ENCODE assay signal across 23 cellular contexts in genomic region chr14:93023802-93024434, GRCh38.
DNase-seq lines count a peak whose midpoint lies in the region; ATAC-seq and TF ChIP-seq lines count a peak whose summit lies in the region.
"Had no signal": no experiment of that assay in that cellular context is flagged by ENCODE, and none has a peak within 500 bp of the region (broad histone marks: within the 10 kb centered on the region; RNA-seq: fewer than 3 reads in every experiment).

No MANE protein-coding gene starts in this region.

- H3K27me3 Mint-ChIP-seq in CD4-positive, CD25-positive, alpha-beta regulatory T cell: no peaks in the 10 kb centered on the region
- no peaks in the 10 kb centered on the region for H3K27me3 Mint-ChIP-seq in central memory CD8-positive, alpha-beta T cell
- H3K27me3 Mint-ChIP-seq: CD8-positive, alpha-beta memory T cell had no signal

- no peak for TF ChIP-seq POLR2A in IMR-90 (IDR thresholded peaks at IDR 0.05; ENCODE audit: low read depth, low read length)

- no peaks in the 10 kb centered on the region for H4K20me1 ChIP-seq in IMR-90 (ENCODE audit: insufficient read depth, low read length)

- no peaks in the 10 kb centered on the region; a peak in 1 of 4 replicates for H3K79me1 ChIP-seq in IMR-90 (ENCODE audit: low read depth in 1 of 2, low read length in 2 of 2)
- H3K79me1 ChIP-seq in neuronal stem cell (ENCODE audit: low read depth, low read length): peaks cover 10% of the 10 kb centered on the region

- ATAC-seq in CD4-positive, CD25-positive, alpha-beta regulatory T cell (ENCODE audit: low read depth in 2 of 2): no peak
- ATAC-seq in IMR-90 (ENCODE audit: low read depth) (no peak), GM18498 (IDR thresholded peaks at IDR 0.05; ENCODE audit: unreplicated experiment) (no peak)
- no peak for ATAC-seq in central memory CD8-positive, alpha-beta T cell (replicated peaks; ENCODE audit: extremely low read depth, poor library complexity, severe bottlenecking)

- dilution Hi-C loops in IMR-90 (cut with HindIII; ENCODE audit: low sequenced_read_pairs, unreplicated experiment): no loop called here

- DNase-seq in CD4-positive, CD25-positive, alpha-beta regulatory T cell: no peak
- no peak for DNase-seq in IMR-90
- DNase-seq in central memory CD8-positive, alpha-beta T cell (ENCODE audit: low spot score in 2 of 2): no peak
- no peak for DNase-seq in neuronal stem cell (ENCODE audit: low spot score)
- no peak for DNase-seq in mesenteric fat pad (ENCODE audit: low spot score)
- no peak for DNase-seq in NCI-H226
- DNase-seq: activated CD4-positive, alpha-beta T cell treated with anti-CD3 and anti-CD28 coated beads for 4 hours; CD8-positive, alpha-beta memory T cell; effector CD4-positive, alpha-beta T cell; heart right ventricle; mammary epithelial cell; NCI-H1048; NCI-H1694 treated with DMSO at 0.1 percent for 48 hours; NCI-H526 treated with DMSO at 0.1 percent for 48 hours; Peyer's patch; retina; spleen; stimulated activated CD4-positive, alpha-beta T cell treated with anti-CD3 and anti-CD28 coated beads, Interleukin-4, amount 100 ng/mL, for 1 hour; stimulated activated naive CD4-positive, alpha-beta T cell treated with Interleukin-2 at 50 U/mL for 16 hours; thyroid gland had no signal

- H3K9ac ChIP-seq in IMR-90 (ENCODE audit: low read depth, low read length): no peak overlapping the region
- peak overlapping the region; percentile 39 for H3K9ac ChIP-seq in neuronal stem cell (ENCODE audit: low read depth, low read length, poor library complexity)

- no peak overlapping the region for H3K4ac ChIP-seq in IMR-90 (ENCODE audit: low read depth, low read length)
- H3K4ac ChIP-seq in neuronal stem cell (ENCODE audit: low read length): no peak overlapping the region

- H2AK5ac ChIP-seq in IMR-90 (ENCODE audit: low read depth, low read length): no peak overlapping the region
- peak overlapping the region; percentile 94 for H2AK5ac ChIP-seq in neuronal stem cell (ENCODE audit: low read depth, low read length)

- no peak overlapping the region for H3K27ac ChIP-seq in CD4-positive, CD25-positive, alpha-beta regulatory T cell (ENCODE audit: insufficient read depth, low read length, poor library complexity, severe bottlenecking)
- no peak overlapping the region for H3K27ac ChIP-seq in IMR-90 (ENCODE audit: insufficient read depth, low read length)
- H3K27ac ChIP-seq in neuronal stem cell (replicated peaks; ENCODE audit: low read length): no peak overlapping the region
- H3K27ac ChIP-seq: heart right ventricle, Peyer's patch, SJSA1, spleen, thyroid gland had no signal

- H2BK5ac ChIP-seq in IMR-90 (ENCODE audit: low read depth, low read length, poor library complexity, severe bottlenecking): no peak overlapping the region
- H2BK5ac ChIP-seq in neuronal stem cell (ENCODE audit: low read length): no peak overlapping the region

- intact Hi-C loops in IMR-90 (cut with micrococcal nuclease): no loop called here

- H3K23ac ChIP-seq in IMR-90 (ENCODE audit: low read depth, low read length) (no peak overlapping the region), neuronal stem cell (ENCODE audit: low read depth, low read length, poor library complexity) (peak overlapping the region; percentile 37)

- WGBS in IMR-90 (ENCODE audit: extremely low coverage in 2 of 2, insufficient read length in 1 of 2), 2 experiments: no CpG with 5 or more reads among the region's 12 CpGs
- no CpG with 5 or more reads among the region's 12 CpGs for WGBS in neuronal stem cell (ENCODE audit: extremely low coverage in 2 of 2, insufficient read length in 2 of 2, insufficient replicate concordance in 1 of 2), 2 donors

- POLR2A ChIA-PET in IMR-90 (lab: Charles Lee; ENCODE audit: unreplicated experiment): no interaction called here

- H3K9me3 Mint-ChIP-seq in CD4-positive, CD25-positive, alpha-beta regulatory T cell: no peaks in the 10 kb centered on the region
- no peaks in the 10 kb centered on the region for H3K9me3 Mint-ChIP-seq in central memory CD8-positive, alpha-beta T cell
- H3K9me3 Mint-ChIP-seq: activated T-helper 1 cell treated with anti-CD3 and anti-CD28 coated beads, Interleukin-12 subunit alpha, Interleukin-12 subunit beta, Interleukin-2, Interleukin-4 antibody, amounts not matched to agents 30 ng/mL and 10 ng/mL and 1 ng/mL, durations not matched to agents 14 hours and 24 hours and 36 hours; CD8-positive, alpha-beta memory T cell had no signal

- no peak for TF ChIP-seq RAD21 in IMR-90 (IDR thresholded peaks at IDR 0.05; ENCODE audit: low read length)

- no peak overlapping the region for H2BK120ac ChIP-seq in IMR-90 (ENCODE audit: low read depth, low read length)
- peak overlapping the region; percentile 10 for H2BK120ac ChIP-seq in neuronal stem cell (ENCODE audit: low read depth, low read length)

- BruUV-seq in IMR-90 (replicated peaks; lab: Mats Ljungman, UMichigan): no TSS peak

- H3K4me3 Mint-ChIP-seq in CD4-positive, CD25-positive, alpha-beta regulatory T cell: no peak overlapping the region
- no peak overlapping the region for H3K4me3 Mint-ChIP-seq in central memory CD8-positive, alpha-beta T cell
- H3K4me3 Mint-ChIP-seq: activated T-helper 1 cell treated with anti-CD3 and anti-CD28 coated beads, Interleukin-12 subunit alpha, Interleukin-12 subunit beta, Interleukin-2, Interleukin-4 antibody, amounts not matched to agents 30 ng/mL and 10 ng/mL and 1 ng/mL, durations not matched to agents 14 hours and 24 hours and 36 hours; CD8-positive, alpha-beta memory T cell had no signal

- peaks cover 6% of the 10 kb centered on the region for H3K36me3 Mint-ChIP-seq in CD4-positive, CD25-positive, alpha-beta regulatory T cell
- peaks cover 2% of the 10 kb centered on the region for H3K36me3 Mint-ChIP-seq in central memory CD8-positive, alpha-beta T cell (ENCODE audit: insufficient read depth)

- peak overlapping the region; percentile 86 for H2BK12ac ChIP-seq in neuronal stem cell (ENCODE audit: low read length)

- no peak overlapping the region for H2BK20ac ChIP-seq in IMR-90 (ENCODE audit: low read depth, low read length)

- peak overlapping the region in 2 of 3 donors; percentile 63 to 73 for H3K27ac Mint-ChIP-seq in CD4-positive, CD25-positive, alpha-beta regulatory T cell
- peak overlapping the region; percentile 36 for H3K27ac Mint-ChIP-seq in central memory CD8-positive, alpha-beta T cell (ENCODE audit: low read depth)
- H3K27ac Mint-ChIP-seq: activated T-helper 1 cell treated with anti-CD3 and anti-CD28 coated beads, Interleukin-12 subunit alpha, Interleukin-12 subunit beta, Interleukin-2, Interleukin-4 antibody, amounts not matched to agents 30 ng/mL and 10 ng/mL and 1 ng/mL, durations not matched to agents 14 hours and 24 hours and 36 hours had no signal

- no peak overlapping the region for H3K18ac ChIP-seq in IMR-90 (ENCODE audit: low read depth, low read length)
- peak overlapping the region; percentile 86 for H3K18ac ChIP-seq in neuronal stem cell (ENCODE audit: low read length)

- H3K4me2 ChIP-seq in IMR-90 (ENCODE audit: low read depth, low read length) (no peak overlapping the region), neuronal stem cell (ENCODE audit: insufficient read depth, low read length, poor library complexity, severe bottlenecking) (no peak overlapping the region)

- no peak overlapping the region for H2AK9ac ChIP-seq in IMR-90 (replicated peaks; ENCODE audit: low read depth, low read length, poor library complexity)

- no peak overlapping the region for H3K4me3 ChIP-seq in CD4-positive, CD25-positive, alpha-beta regulatory T cell (ENCODE audit: low read depth, low read length)
- H3K4me3 ChIP-seq in IMR-90 (ENCODE audit: insufficient read depth, low read depth, low read length) (no peak overlapping the region), neuronal stem cell (ENCODE audit: low read length in 2 of 2) (no peak overlapping the region)
- H3K4me3 ChIP-seq: heart right ventricle, Peyer's patch, SJSA1, spleen, thyroid gland had no signal

- no peaks in the 10 kb centered on the region for H3K27me3 ChIP-seq in CD4-positive, CD25-positive, alpha-beta regulatory T cell (ENCODE audit: control insufficient read depth, insufficient read depth, low read length)
- peaks cover 3% of the 10 kb centered on the region; the same call in 1 of the 2 replicates for H3K27me3 ChIP-seq in IMR-90 (ENCODE audit: control insufficient read depth, insufficient read depth, low read length)
- H3K27me3 ChIP-seq in neuronal stem cell (ENCODE audit: control insufficient read depth in 3 of 3, insufficient read depth in 3 of 3, low read depth in 1 of 3, low read length in 3 of 3): no peaks in the 10 kb centered on the region
- H3K27me3 ChIP-seq: heart right ventricle, Peyer's patch, SJSA1, spleen, thyroid gland had no signal

- no peak overlapping the region for H4K91ac ChIP-seq in IMR-90 (ENCODE audit: insufficient read depth, low read depth, low read length)
- H4K91ac ChIP-seq in neuronal stem cell (ENCODE audit: low read depth, low read length, poor library complexity): peak overlapping the region; percentile 57

- H3K9me1 ChIP-seq in IMR-90 (ENCODE audit: insufficient read depth, low read length): no peaks in the 10 kb centered on the region; the same call in 1 of the 2 replicates

- H3K4me1 Mint-ChIP-seq in CD4-positive, CD25-positive, alpha-beta regulatory T cell: peaks cover 4 to 26% (median 23%) of the 10 kb centered on the region in 4 donors
- peaks cover 42% of the 10 kb centered on the region for H3K4me1 Mint-ChIP-seq in central memory CD8-positive, alpha-beta T cell

- no peaks in the 10 kb centered on the region for H3K9me3 ChIP-seq in CD4-positive, CD25-positive, alpha-beta regulatory T cell (ENCODE audit: control insufficient read depth in 2 of 2, low read length in 2 of 2)
- H3K9me3 ChIP-seq in IMR-90 (ENCODE audit: control insufficient read depth, insufficient read depth, low read length): no peaks in the 10 kb centered on the region
- no peaks in the 10 kb centered on the region for H3K9me3 ChIP-seq in neuronal stem cell (replicated peaks in 1 of 2; ENCODE audit: control insufficient read depth in 2 of 2, insufficient read depth in 1 of 2, low read depth in 1 of 2, low read length in 2 of 2)
- H3K9me3 ChIP-seq: heart right ventricle, Peyer's patch, SJSA1, spleen, thyroid gland had no signal

- H3K56ac ChIP-seq in IMR-90 (ENCODE audit: extremely low read depth, insufficient read depth, low read length): no peak overlapping the region

- H4K5ac ChIP-seq in IMR-90 (ENCODE audit: low read depth, low read length): no peak overlapping the region

- H4K8ac ChIP-seq in IMR-90 (ENCODE audit: low read depth in 2 of 2, low read length in 2 of 2) (no peak overlapping the region), neuronal stem cell (ENCODE audit: low read depth, low read length) (no peak overlapping the region)

- H2BK15ac ChIP-seq in IMR-90 (ENCODE audit: low read depth, low read length) (no peak overlapping the region), neuronal stem cell (ENCODE audit: low read length) (peak overlapping the region; percentile 25)

- H3K4me1 ChIP-seq in CD4-positive, CD25-positive, alpha-beta regulatory T cell (ENCODE audit: control insufficient read depth, insufficient read depth, low read length, poor library complexity, severe bottlenecking): no peaks in the 10 kb centered on the region
- no peaks in the 10 kb centered on the region for H3K4me1 ChIP-seq in IMR-90 (ENCODE audit: control insufficient read depth, insufficient read depth, low read length)
- peaks cover 16 to 18% of the 10 kb centered on the region in 2 donors for H3K4me1 ChIP-seq in neuronal stem cell (ENCODE audit: control insufficient read depth in 2 of 2, insufficient read depth in 1 of 2, low read depth in 1 of 2, low read length in 2 of 2)

- TF ChIP-seq CTCF in IMR-90 (conservative IDR thresholded peaks at IDR 0.05; ENCODE audit: low read depth, low read length): no peak

- H2AFZ ChIP-seq in IMR-90 (replicated peaks; ENCODE audit: low read length, poor library complexity): peak overlapping the region; percentile 16
- H2AFZ ChIP-seq in neuronal stem cell (ENCODE audit: low read length): no peak overlapping the region

- H3K14ac ChIP-seq in IMR-90 (replicated peaks; ENCODE audit: low read depth, low read length) (no peak overlapping the region), neuronal stem cell (ENCODE audit: low read length) (no peak overlapping the region)

- no peaks in the 10 kb centered on the region for H3K36me3 ChIP-seq in CD4-positive, CD25-positive, alpha-beta regulatory T cell (ENCODE audit: control insufficient read depth, insufficient read depth, low read length)
- no peaks in the 10 kb centered on the region for H3K36me3 ChIP-seq in IMR-90 (ENCODE audit: control insufficient read depth, insufficient read depth, low read length)
- no peaks in the 10 kb centered on the region for H3K36me3 ChIP-seq in neuronal stem cell (replicated peaks in 1 of 2; ENCODE audit: control insufficient read depth in 2 of 2, insufficient read depth in 2 of 2, low read length in 2 of 2)
- H3K36me3 ChIP-seq: heart right ventricle, Peyer's patch, thyroid gland had no signal

- in situ Hi-C loops in IMR-90 (cut with MboI; ENCODE audit: low sequenced_read_pairs): no loop called here

- CTCF ChIA-PET in IMR-90 (lab: Yijun Ruan, JAX): interaction anchor here (0.8 kb wide), 1 partner anchor 19 kb away, joined by 4 read pairs; no protein-coding TSS in a partner anchor
